ENCODE assay signal across 8 cellular contexts in genomic region chr14:69571879-69572633, GRCh38. TPM values are rescaled to one million over a fixed set of nuclear protein-coding genes. Genes with fewer than 3 reads are reported as not detected.
DNase-seq lines count a peak whose midpoint lies in the region; ATAC-seq and TF ChIP-seq lines count a peak whose summit lies in the region.

No MANE protein-coding gene starts in this region.

- intact Hi-C loops in activated naive CD4-positive, alpha-beta T cell treated with anti-CD3 and anti-CD28 coated beads for 36 hours (cut with micrococcal nuclease): loop anchor here (5.0 to 10.0 kb wide), 2 partner anchors 70 to 447 kb away; no protein-coding TSS in a partner anchor

- DNase-seq in activated naive CD4-positive, alpha-beta T cell treated with anti-CD3 and anti-CD28 coated beads for 36 hours: no peak
- no peak for DNase-seq in adipocyte (ENCODE audit: low read depth)
- no peak for DNase-seq in kidney epithelial cell (ENCODE audit: low read depth)
- no peak for DNase-seq in NCI-H1092 treated with DMSO at 0.1 percent for 48 hours (lab: John Stamatoyannopoulos, UW)
- DNase-seq in DMS79 (lab: John Stamatoyannopoulos, UW): no peak

- H3K36me3 Mint-ChIP-seq in activated naive CD4-positive, alpha-beta T cell treated with anti-CD3 and anti-CD28 coated beads, Interleukin-2, amount 50 U/mL, for 24 hours: no peaks in the 10 kb centered on the region
- no peaks in the 10 kb centered on the region for H3K36me3 Mint-ChIP-seq in activated naive CD4-positive, alpha-beta T cell treated with anti-CD3 and anti-CD28 coated beads for 36 hours (ENCODE audit: low read depth)

- no peak overlapping the region for H3K9ac ChIP-seq in adipocyte (ENCODE audit: low read length)

- WGBS in urinary bladder: 2% methylated on average over 101 of the region's 101 CpGs

- TF ChIP-seq CTCF in kidney epithelial cell (IDR thresholded peaks at IDR 0.05; ENCODE audit: insufficient read depth, low read length, poor library complexity, severe bottlenecking): no peak

- no peaks in the 10 kb centered on the region for H3K9me3 ChIP-seq in adipocyte (ENCODE audit: control insufficient read depth, low read length)

- no peaks in the 10 kb centered on the region for H3K9me3 Mint-ChIP-seq in activated naive CD4-positive, alpha-beta T cell treated with anti-CD3 and anti-CD28 coated beads, Interleukin-2, amount 50 U/mL, for 24 hours
- H3K9me3 Mint-ChIP-seq in activated naive CD4-positive, alpha-beta T cell treated with anti-CD3 and anti-CD28 coated beads for 36 hours: no peaks in the 10 kb centered on the region

- H3K36me3 ChIP-seq in adipocyte (ENCODE audit: control insufficient read depth, insufficient read depth, low read length, severe bottlenecking) (no peaks in the 10 kb centered on the region), kidney epithelial cell (ENCODE audit: control insufficient read depth, insufficient read depth, low read length) (no peaks in the 10 kb centered on the region), urinary bladder (ENCODE audit: insufficient read depth) (no peaks in the 10 kb centered on the region)

- H3K4me1 Mint-ChIP-seq in activated naive CD4-positive, alpha-beta T cell treated with anti-CD3 and anti-CD28 coated beads, Interleukin-2, amount 50 U/mL, for 24 hours: peaks cover 10% of the 10 kb centered on the region
- peaks cover 10% of the 10 kb centered on the region for H3K4me1 Mint-ChIP-seq in activated naive CD4-positive, alpha-beta T cell treated with anti-CD3 and anti-CD28 coated beads for 36 hours (ENCODE audit: low read depth)

- peaks cover 49% of the 10 kb centered on the region for H3K27me3 Mint-ChIP-seq in activated naive CD4-positive, alpha-beta T cell treated with anti-CD3 and anti-CD28 coated beads, Interleukin-2, amount 50 U/mL, for 24 hours
- peaks cover 51% of the 10 kb centered on the region for H3K27me3 Mint-ChIP-seq in activated naive CD4-positive, alpha-beta T cell treated with anti-CD3 and anti-CD28 coated beads for 36 hours (ENCODE audit: low read depth)

- H3K4me1 ChIP-seq in adipocyte (ENCODE audit: control insufficient read depth, insufficient read depth, low read length): no peaks in the 10 kb centered on the region
- H3K4me1 ChIP-seq in urinary bladder (ENCODE audit: insufficient read depth): no peaks in the 10 kb centered on the region

- CTCF ChIA-PET in activated naive CD4-positive, alpha-beta T cell treated with anti-CD3 and anti-CD28 coated beads for 36 hours (lab: Charles Lee): interaction anchor here (0.6 to 1.7 kb wide), 6 partner anchors 9 to 329 kb away, joined by 3 to 7 read pairs (median 5); no protein-coding TSS in a partner anchor

- H3K27ac Mint-ChIP-seq in activated naive CD4-positive, alpha-beta T cell treated with anti-CD3 and anti-CD28 coated beads, Interleukin-2, amount 50 U/mL, for 24 hours: no peak overlapping the region
- no peak overlapping the region for H3K27ac Mint-ChIP-seq in activated naive CD4-positive, alpha-beta T cell treated with anti-CD3 and anti-CD28 coated beads for 36 hours

- H3K27me3 ChIP-seq in adipocyte (replicated peaks; ENCODE audit: control insufficient read depth, insufficient read depth, low read length) (peaks cover 73% of the 10 kb centered on the region), kidney epithelial cell (ENCODE audit: control insufficient read depth, insufficient read depth, low read length) (peaks cover 77% of the 10 kb centered on the region)

- ATAC-seq in GM18519 (IDR thresholded peaks at IDR 0.05; ENCODE audit: low FRiP score, unreplicated experiment): no peak

- peak overlapping the region; percentile 15 for H3K4me3 Mint-ChIP-seq in activated naive CD4-positive, alpha-beta T cell treated with anti-CD3 and anti-CD28 coated beads, Interleukin-2, amount 50 U/mL, for 24 hours
- H3K4me3 Mint-ChIP-seq in activated naive CD4-positive, alpha-beta T cell treated with anti-CD3 and anti-CD28 coated beads for 36 hours: no peak overlapping the region

- H3K4me3 ChIP-seq in adipocyte (ENCODE audit: low read length) (peak overlapping the region; percentile 66), kidney epithelial cell (ENCODE audit: low read depth, low read length) (peak overlapping the region; percentile 9), urinary bladder (ENCODE audit: low read depth, low read length) (peak overlapping the region; percentile 45)

- no peak overlapping the region for H3K27ac ChIP-seq in urinary bladder (ENCODE audit: low read depth)

RNA-seq across cellular contexts. Expression of gene CCDC177, which starts 2.6 kb away (rescaled TPM):
- total RNA-seq in activated naive CD4-positive, alpha-beta T cell treated with anti-CD3 and anti-CD28 coated beads for 36 hours: not detected
- total RNA-seq in kidney epithelial cell (under 0.01 and 0.13 TPM in 2 replicates), urinary bladder (0.05 TPM)
- polyA plus RNA-seq in urinary bladder: not detected

RNA-seq across cellular contexts. Expression of gene SUSD6, which starts 39.3 kb away (rescaled TPM):
- total RNA-seq in activated naive CD4-positive, alpha-beta T cell treated with anti-CD3 and anti-CD28 coated beads for 36 hours: 10 to 100 TPM; 66.6 to 69.7 TPM
- 49.0 TPM in 2 replicates for total RNA-seq in kidney epithelial cell
- 12.5 TPM for total RNA-seq in urinary bladder
- polyA plus RNA-seq in urinary bladder: 20.0 TPM

Comparison
In these comparisons a context has a peak if more than half of its experiments do, and no peak if none do; other contexts are left out.
1. H3K4me3 ChIP-seq: peak in every context shown above with its lines; median percentile 66 in adipocyte; 45 in urinary bladder; 9 in kidney epithelial cell.